1 cellular context compared by ENCODE assay signal in genomic region chr10:35213699-35214098, GRCh38.
TF ChIP-seq lines count a peak whose summit lies in the region.

No MANE protein-coding gene starts in this region.

TF ChIP-seq in SK-N-SH, 30 proteins besides CTCF, POLR2A, EP300 and RAD21 (continued from another document):
- no peak for TF ChIP-seq IRF3 (IDR thresholded peaks at IDR 0.05; ENCODE audit: low read depth, low read length)
